ENCODE assay signal across 6 cellular contexts in genomic region chr1:217224201-217224600, GRCh38.
"Had no signal": no experiment of that assay in that cellular context is flagged by ENCODE, and none has a peak within 500 bp of the region (broad histone marks: within the 10 kb centered on the region; RNA-seq: fewer than 3 reads in every experiment).

No MANE protein-coding gene starts in this region.

- H3K9me3 Mint-ChIP-seq: IgD-negative memory B cell had no signal

- H3K4me3 Mint-ChIP-seq: IgD-negative memory B cell had no signal

- ATAC-seq: HepG2, K562 had no signal

- H3K27ac Mint-ChIP-seq: IgD-negative memory B cell had no signal

- H3K4me3 ChIP-seq: K562 had no signal

- H3K4me1 Mint-ChIP-seq: IgD-negative memory B cell had no signal

- DNase-seq: IMR-90 had no signal

- FAIRE-seq: HepG2, HTR-8/SVneo had no signal

- H3K27me3 Mint-ChIP-seq: IgD-negative memory B cell had no signal

- H3K27ac ChIP-seq: HL-60 had no signal

- H3K36me3 Mint-ChIP-seq: IgD-negative memory B cell had no signal
